ENCODE assay signal across 8 cellular contexts in the genomic region with DNA sequence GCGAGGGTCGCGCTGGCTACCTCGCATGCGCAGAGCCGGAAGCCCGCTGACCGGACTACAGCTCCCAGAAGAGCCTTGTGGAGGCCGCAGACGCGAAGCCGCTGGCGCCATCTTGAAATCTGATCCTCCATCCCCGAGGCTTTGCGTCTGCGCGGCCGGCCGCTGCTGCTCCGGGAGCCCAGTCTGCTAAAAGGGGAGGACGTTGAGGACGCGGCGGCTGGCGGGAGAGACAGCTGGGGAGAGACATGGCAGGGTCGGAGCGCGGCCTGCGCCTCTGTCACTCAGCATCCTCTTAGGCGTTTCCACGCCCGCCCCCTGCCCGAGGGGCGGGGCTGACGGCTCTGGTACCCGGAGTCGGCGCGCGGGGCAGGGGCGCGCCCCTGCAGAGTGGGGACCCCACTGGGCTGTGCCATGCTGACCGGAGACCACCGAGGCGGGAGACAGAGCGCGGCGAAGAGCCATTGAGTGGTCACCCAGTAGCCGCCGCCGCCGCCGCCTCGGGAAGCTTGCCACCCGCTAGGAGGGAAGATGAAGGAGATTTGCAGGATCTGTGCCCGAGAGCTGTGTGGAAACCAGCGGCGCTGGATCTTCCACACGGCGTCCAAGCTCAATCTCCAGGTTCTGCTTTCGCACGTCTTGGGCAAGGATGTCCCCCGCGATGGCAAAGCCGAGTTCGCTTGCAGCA.
A peak's percentile ranks its signal among the peaks of the same experiment; 100 is the strongest.
DNase-seq lines count a peak whose midpoint lies in the region; ATAC-seq and TF ChIP-seq lines count a peak whose summit lies in the region.
"Not testable (repeated sequence)": the region's sequence is repeated elsewhere in the genome, so short reads cannot be mapped to it uniquely, and the experiment has no call there.

No MANE protein-coding gene starts in this region.

- CTCF ChIA-PET in CD4-positive, alpha-beta T cell (lab: Charles Lee): not testable (repeated sequence)

- not testable (repeated sequence) for H3K27ac ChIP-seq in CD4-positive, alpha-beta T cell (ENCODE audit: low read depth, low read length)

- POLR2A ChIA-PET in CD4-positive, alpha-beta T cell (lab: Charles Lee): not testable (repeated sequence)

- not testable (repeated sequence) for H3K36me3 Mint-ChIP-seq in CD4-positive, alpha-beta T cell (ENCODE audit: low read depth); activated naive CD4-positive, alpha-beta T cell treated with anti-CD3 and anti-CD28 coated beads, Interleukin-2, amount 50 U/mL, for 72 hours; natural killer cell treated with Interleukin-12 subunit alpha and Interleukin-12 subunit beta and Interleukin-15 and Interleukin-18, amount 100 ng/mL, for 72 hours

- not testable (repeated sequence) for TF ChIP-seq CTCF in CD4-positive, alpha-beta T cell (IDR thresholded peaks at IDR 0.05); foreskin fibroblast (IDR thresholded peaks at IDR 0.05; ENCODE audit: low read depth, low read length)

- peak overlapping the region; percentile 87 for H3K4me3 Mint-ChIP-seq in CD4-positive, alpha-beta T cell
- peak overlapping the region; percentile 88 for H3K4me3 Mint-ChIP-seq in natural killer cell treated with Interleukin-12 subunit alpha and Interleukin-12 subunit beta and Interleukin-15 and Interleukin-18, amount 100 ng/mL, for 72 hours

- not testable (repeated sequence) for H3K27me3 Mint-ChIP-seq in CD4-positive, alpha-beta T cell; natural killer cell treated with Interleukin-12 subunit alpha and Interleukin-12 subunit beta and Interleukin-15 and Interleukin-18, amount 100 ng/mL, for 72 hours

- intact Hi-C loops in CD4-positive, alpha-beta T cell (cut with DNase I, micrococcal nuclease): not testable (repeated sequence)

- H3K9me3 ChIP-seq in CD4-positive, alpha-beta T cell (ENCODE audit: control insufficient read depth, low read length): not testable (repeated sequence)

- H3K27ac Mint-ChIP-seq in CD4-positive, alpha-beta T cell: peak overlapping the region; percentile 70
- H3K27ac Mint-ChIP-seq in activated naive CD4-positive, alpha-beta T cell treated with anti-CD3 and anti-CD28 coated beads, Interleukin-2, amount 50 U/mL, for 72 hours: peak overlapping the region in 1 of 2 donors; percentile 85
- H3K27ac Mint-ChIP-seq in natural killer cell treated with Interleukin-12 subunit alpha and Interleukin-12 subunit beta and Interleukin-15 and Interleukin-18, amount 100 ng/mL, for 72 hours: peak overlapping the region; percentile 77 to 79

- not testable (repeated sequence) for H3K9me3 Mint-ChIP-seq in CD4-positive, alpha-beta T cell; activated naive CD4-positive, alpha-beta T cell treated with anti-CD3 and anti-CD28 coated beads, Interleukin-2, amount 50 U/mL, for 72 hours; natural killer cell treated with Interleukin-12 subunit alpha and Interleukin-12 subunit beta and Interleukin-15 and Interleukin-18, amount 100 ng/mL, for 72 hours

- peak; percentile 22 to 66 (median 43) for DNase-seq in CD4-positive, alpha-beta T cell
- peak; percentile 39 for DNase-seq in T-helper 22 cell (ENCODE audit: low read depth)
- DNase-seq in activated naive CD4-positive, alpha-beta T cell treated with anti-CD3 and anti-CD28 coated beads, Interleukin-2, amount 50 U/mL, for 72 hours (ENCODE audit: low spot score in 2 of 2): peak; percentile 56 to 65
- DNase-seq in foreskin fibroblast: not testable (repeated sequence)
- peak; percentile 83 for DNase-seq in natural killer cell treated with Interleukin-12 subunit alpha and Interleukin-12 subunit beta and Interleukin-15 and Interleukin-18, amount 100 ng/mL, for 72 hours (ENCODE audit: low spot score)
- DNase-seq in stimulated activated CD8-positive, alpha-beta memory T cell treated with anti-CD3 and anti-CD28 coated beads, Interleukin-12 subunit alpha, Interleukin-12 subunit beta, amount 100 ng/mL, for 24 hours (ENCODE audit: extremely low read depth): peak; percentile 30

- H3K27me3 ChIP-seq in CD4-positive, alpha-beta T cell (ENCODE audit: control insufficient read depth, insufficient read depth, low read length): not testable (repeated sequence)

- peak; percentile 60 for ATAC-seq in CD4-positive, alpha-beta T cell (ENCODE audit: poor library complexity)
- peak; percentile 57 for ATAC-seq in GM21423 (IDR thresholded peaks at IDR 0.05; ENCODE audit: unreplicated experiment)
- peak; percentile 80 for ATAC-seq in HG03196 (IDR thresholded peaks at IDR 0.05; ENCODE audit: unreplicated experiment)
- peak; percentile 67 to 76 for ATAC-seq in activated naive CD4-positive, alpha-beta T cell treated with anti-CD3 and anti-CD28 coated beads, Interleukin-2, amount 50 U/mL, for 72 hours
- ATAC-seq in natural killer cell treated with Interleukin-12 subunit alpha and Interleukin-12 subunit beta and Interleukin-15 and Interleukin-18, amount 100 ng/mL, for 72 hours: peak; percentile 90 to 94

- peaks cover 16% of the 10 kb centered on the region for H3K4me1 Mint-ChIP-seq in CD4-positive, alpha-beta T cell (ENCODE audit: low read depth)
- peaks cover 6 to 12% of the 10 kb centered on the region in 2 donors for H3K4me1 Mint-ChIP-seq in natural killer cell treated with Interleukin-12 subunit alpha and Interleukin-12 subunit beta and Interleukin-15 and Interleukin-18, amount 100 ng/mL, for 72 hours (ENCODE audit: low read depth in 2 of 2)

- peak overlapping the region; percentile 67 for H3K4me3 ChIP-seq in foreskin fibroblast (ENCODE audit: low read depth in 1 of 2, low read length in 2 of 2)
